ENCODE assay signal across 8 cellular contexts in the genomic region with DNA sequence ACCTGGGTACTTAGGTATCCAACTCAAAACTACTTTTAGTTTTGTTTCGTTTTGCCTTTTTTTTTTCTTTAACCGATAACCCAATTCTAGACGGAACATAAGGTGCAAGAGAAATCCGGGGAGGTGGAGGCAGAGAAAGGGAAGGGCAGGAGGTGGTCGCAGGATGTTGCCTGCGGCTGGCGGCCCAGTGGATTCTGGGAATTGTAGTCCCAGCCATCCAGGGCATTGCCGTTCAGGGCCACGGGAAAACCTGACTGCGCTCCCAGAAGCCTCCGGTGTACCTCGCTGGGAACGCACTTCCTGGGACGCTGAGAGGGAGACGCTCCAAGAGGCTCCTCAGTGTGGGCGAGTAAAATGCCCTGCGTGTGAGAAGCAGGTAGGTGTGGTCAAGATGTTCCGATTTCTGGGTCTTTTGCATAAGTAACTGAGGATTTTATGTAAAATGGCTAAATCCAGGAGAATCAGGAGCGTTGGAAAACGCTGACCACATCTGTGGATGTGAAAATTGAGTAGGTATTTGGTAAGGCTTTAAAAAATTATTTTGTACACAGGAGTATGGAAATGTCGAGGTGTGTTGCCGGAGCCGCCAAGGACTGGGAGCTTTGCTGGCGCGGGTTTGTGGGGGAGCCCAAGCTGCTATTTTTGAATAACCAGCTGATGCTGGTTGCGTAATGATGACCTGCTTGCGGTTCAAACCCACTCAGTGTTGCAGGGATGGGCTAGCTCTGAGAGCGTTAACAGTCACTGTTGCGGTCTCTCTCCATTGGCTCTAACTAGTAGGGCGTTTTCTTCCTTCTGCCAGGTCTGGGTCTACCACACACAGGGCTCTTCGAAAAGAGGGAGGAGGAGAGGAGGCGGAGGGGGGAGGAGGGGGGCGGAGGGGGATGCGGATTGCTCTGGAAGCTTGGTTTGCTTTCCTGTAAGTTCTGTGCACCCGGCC. TPM values are rescaled to one million over a fixed set of nuclear protein-coding genes. Genes with fewer than 3 reads are reported as not detected.
A peak's percentile ranks its signal among the peaks of the same experiment; 100 is the strongest.
DNase-seq lines count a peak whose midpoint lies in the region; ATAC-seq and TF ChIP-seq lines count a peak whose summit lies in the region.

A gene (plus strand): TSS at position 288 of the 940 bp plus-strand sequence. CDS start 9,216 bp downstream, outside the sequence.

- peak in 2 of 4 donors; percentile 30 to 64 for TF ChIP-seq POLR2A in esophagus squamous epithelium (IDR thresholded peaks at IDR 0.05)

- H3K9me3 ChIP-seq in esophagus squamous epithelium (peaks cover 0 to 3% (median 2%) of the 10 kb centered on the region in 3 donors), muscle layer of duodenum (ENCODE audit: control insufficient read depth in 1 of 2, low read length in 2 of 2) (peaks cover 0 to 3% of the 10 kb centered on the region in 2 donors)

- peak; percentile 96 for ATAC-seq in GM21717 (IDR thresholded peaks at IDR 0.05; ENCODE audit: unreplicated experiment)

- H3K4me3 ChIP-seq in Jurkat, Clone E6-1 (ENCODE audit: low read length), result peak within 1 kb of the TSS; percentile 64
- H3K4me3 ChIP-seq in esophagus squamous epithelium (peak within 1 kb of the TSS; percentile 53 to 79 (median 66)), muscle layer of duodenum (ENCODE audit: low read depth in 1 of 2, low read length in 2 of 2) (peak within 1 kb of the TSS; percentile 79 to 88)

- H3K27me3 ChIP-seq in esophagus squamous epithelium (no peaks in the 10 kb centered on the region), muscle layer of duodenum (ENCODE audit: low read depth, low read length) (no peaks in the 10 kb centered on the region)

- H3K27ac ChIP-seq in esophagus squamous epithelium (peak within 1 kb of the TSS; percentile 84 to 95 (median 90)), muscle layer of duodenum (ENCODE audit: low read length) (peak within 1 kb of the TSS; percentile 94)

- 0% methylated on average over 20 to 25 of the region's 35 CpGs for WGBS in esophagus squamous epithelium, 2 donors

- intact Hi-C loops in esophagus squamous epithelium (cut with DNase I), result no loop called here

- TF ChIP-seq CTCF in esophagus squamous epithelium (IDR thresholded peaks at IDR 0.05), result peak in 2 of 6 experiments; percentile 4 to 17

- H3K36me3 ChIP-seq in esophagus squamous epithelium (peaks cover 0 to 35% (median 0%) of the 10 kb centered on the region in 3 donors), muscle layer of duodenum (ENCODE audit: control insufficient read depth in 1 of 2, insufficient read depth in 2 of 2, low read length in 2 of 2) (peaks cover 4 to 18% of the 10 kb centered on the region in 2 donors)

- H3K4me1 ChIP-seq in esophagus squamous epithelium (peaks cover 0 to 22% (median 0%) of the 10 kb centered on the region in 3 donors), muscle layer of duodenum (ENCODE audit: control insufficient read depth in 1 of 2, insufficient read depth in 2 of 2, low read length in 2 of 2) (peaks cover 4 to 7% of the 10 kb centered on the region in 2 donors)

- DNase-seq in DMS53 treated with DMSO at 0.1 percent for 48 hours (lab: John Stamatoyannopoulos, UW; ENCODE audit: unreplicated experiment) (peak; percentile 93), esophagus squamous epithelium (lab: John Stamatoyannopoulos, UW) (peak; percentile 7)
- DNase-seq in Jurkat, Clone E6-1 (ENCODE audit: low read depth, low spot score), result peak; percentile 90
- DNase-seq in activated T-cell treated with anti-CD3 and anti-CD28 coated beads, Interleukin-2, amount 50 U/mL, for 48 hours, result peak; percentile 76 to 79
- peak; percentile 62 to 64 for DNase-seq in stimulated activated CD8-positive, alpha-beta memory T cell treated with anti-CD3 and anti-CD28 coated beads, Interleukin-7, amount 100 ng/mL, for 4 hours (ENCODE audit: low read depth in 2 of 2)

TF ChIP-seq in PFSK-1, 5 proteins besides CTCF, POLR2A, EP300 and RAD21:
- TF ChIP-seq SIN3A (IDR thresholded peaks at IDR 0.05; ENCODE audit: borderline replicate concordance, insufficient read depth, low read length) (0 out of 2 replicates have a peak, but pooled peaks have one; percentile 19), FOXP2 (optimal IDR thresholded peaks at IDR 0.05; ENCODE audit: borderline replicate concordance, extremely low read depth, extremely low read length, insufficient read depth) (peak; percentile 61), POLR2AphosphoS5 (IDR thresholded peaks at IDR 0.05; ENCODE audit: low read depth, low read length) (peak; percentile 89), TAF1 (IDR thresholded peaks at IDR 0.05; ENCODE audit: borderline replicate concordance, insufficient read depth, low read length) (peak; percentile 69; the same call in 1 of the 2 replicates)
- TF ChIP-seq, protein P1, sequence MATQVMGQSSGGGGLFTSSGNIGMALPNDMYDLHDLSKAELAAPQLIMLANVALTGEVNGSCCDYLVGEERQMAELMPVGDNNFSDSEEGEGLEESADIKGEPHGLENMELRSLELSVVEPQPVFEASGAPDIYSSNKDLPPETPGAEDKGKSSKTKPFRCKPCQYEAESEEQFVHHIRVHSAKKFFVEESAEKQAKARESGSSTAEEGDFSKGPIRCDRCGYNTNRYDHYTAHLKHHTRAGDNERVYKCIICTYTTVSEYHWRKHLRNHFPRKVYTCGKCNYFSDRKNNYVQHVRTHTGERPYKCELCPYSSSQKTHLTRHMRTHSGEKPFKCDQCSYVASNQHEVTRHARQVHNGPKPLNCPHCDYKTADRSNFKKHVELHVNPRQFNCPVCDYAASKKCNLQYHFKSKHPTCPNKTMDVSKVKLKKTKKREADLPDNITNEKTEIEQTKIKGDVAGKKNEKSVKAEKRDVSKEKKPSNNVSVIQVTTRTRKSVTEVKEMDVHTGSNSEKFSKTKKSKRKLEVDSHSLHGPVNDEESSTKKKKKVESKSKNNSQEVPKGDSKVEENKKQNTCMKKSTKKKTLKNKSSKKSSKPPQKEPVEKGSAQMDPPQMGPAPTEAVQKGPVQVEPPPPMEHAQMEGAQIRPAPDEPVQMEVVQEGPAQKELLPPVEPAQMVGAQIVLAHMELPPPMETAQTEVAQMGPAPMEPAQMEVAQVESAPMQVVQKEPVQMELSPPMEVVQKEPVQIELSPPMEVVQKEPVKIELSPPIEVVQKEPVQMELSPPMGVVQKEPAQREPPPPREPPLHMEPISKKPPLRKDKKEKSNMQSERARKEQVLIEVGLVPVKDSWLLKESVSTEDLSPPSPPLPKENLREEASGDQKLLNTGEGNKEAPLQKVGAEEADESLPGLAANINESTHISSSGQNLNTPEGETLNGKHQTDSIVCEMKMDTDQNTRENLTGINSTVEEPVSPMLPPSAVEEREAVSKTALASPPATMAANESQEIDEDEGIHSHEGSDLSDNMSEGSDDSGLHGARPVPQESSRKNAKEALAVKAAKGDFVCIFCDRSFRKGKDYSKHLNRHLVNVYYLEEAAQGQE (IDR thresholded peaks at IDR 0.05; ENCODE audit: insufficient read depth in 1 of 2, low read depth in 2 of 2, low read length in 2 of 2), result no peak

RNA-seq across cellular contexts. Expression of the gene that starts here (rescaled TPM):
- polyA plus RNA-seq in Jurkat, Clone E6-1 (2012; ENCODE audit: insufficient read depth, insufficient read length), result 5.7 TPM
- 22.6 TPM for polyA plus RNA-seq in PFSK-1 (2012; ENCODE audit: insufficient read length, low read depth)
- 10 to 100 TPM; 13.0 to 24.3 (median 21.2) TPM for total RNA-seq in esophagus squamous epithelium

Comparison
In these comparisons a context has a peak if more than half of its experiments do, and no peak if none do; other contexts are left out.
1. Peak in every context shown above with its lines: DNase-seq, ATAC-seq, H3K4me3 ChIP-seq and H3K27ac ChIP-seq.
2. DNase-seq: peak in every context shown above with its lines; median percentile 93 in DMS53 treated with DMSO at 0.1 percent for 48 hours; 90 in Jurkat, Clone E6-1; 78 in activated T-cell treated with anti-CD3 and anti-CD28 coated beads, Interleukin-2, amount 50 U/mL, for 48 hours; 63 in stimulated activated CD8-positive, alpha-beta memory T cell treated with anti-CD3 and anti-CD28 coated beads, Interleukin-7, amount 100 ng/mL, for 4 hours; 7 in esophagus squamous epithelium.